In genomic region chr4:155807021-155807420, GRCh38 we compare ENCODE assay signal across 22 cellular contexts. TPM values are rescaled to one million over a fixed set of nuclear protein-coding genes. Genes with fewer than 3 reads are reported as not detected.
DNase-seq lines count a peak whose midpoint lies in the region; ATAC-seq, FAIRE-seq and TF ChIP-seq lines count a peak whose summit lies in the region.
"Had no signal": no experiment of that assay in that cellular context is flagged by ENCODE, and none has a peak within 500 bp of the region (broad histone marks: within the 10 kb centered on the region; RNA-seq: fewer than 3 reads in every experiment).

No MANE protein-coding gene starts in this region.

- H3K27me3 ChIP-seq in adipocyte (replicated peaks; ENCODE audit: control insufficient read depth, insufficient read depth, low read length): no peaks in the 10 kb centered on the region
- no peaks in the 10 kb centered on the region for H3K27me3 ChIP-seq in thoracic aorta (replicated peaks; ENCODE audit: insufficient read depth)
- H3K27me3 ChIP-seq: BLaER1 treated with 17β-estradiol and CSF1 and Interleukin-3, amounts not matched to agents 10 nM and 100 nM had no signal

- H3K4me1 ChIP-seq in adipocyte (ENCODE audit: control insufficient read depth, insufficient read depth, low read length): peaks cover 14% of the 10 kb centered on the region
- H3K4me1 ChIP-seq in thoracic aorta (ENCODE audit: control insufficient read depth in 1 of 2, low read depth in 2 of 2): peaks cover 2 to 30% of the 10 kb centered on the region in 2 donors
- H3K4me1 ChIP-seq: BLaER1 treated with 17β-estradiol and CSF1 and Interleukin-3, amounts not matched to agents 10 nM and 100 nM had no signal

- no peak for ATAC-seq in thoracic aorta (ENCODE audit: insufficient number of reproducible peaks, low FRiP score, low read depth)
- no peak for ATAC-seq in GM21576 (IDR thresholded peaks at IDR 0.05; ENCODE audit: unreplicated experiment)
- ATAC-seq: HepG2, mucosa of descending colon, Right ventricle myocardium inferior had no signal

- FAIRE-seq in GM19239 (lab: Jason Lieb, UNC): no peak
- FAIRE-seq: HepG2 had no signal

- no peak overlapping the region for H3K9ac ChIP-seq in adipocyte (ENCODE audit: low read length)
- H3K9ac ChIP-seq: BLaER1 treated with 17β-estradiol and CSF1 and Interleukin-3, amounts not matched to agents 10 nM and 100 nM had no signal

- no peaks in the 10 kb centered on the region for H3K9me3 ChIP-seq in adipocyte (ENCODE audit: control insufficient read depth, low read length)
- no peaks in the 10 kb centered on the region for H3K9me3 ChIP-seq in thoracic aorta
- H3K9me3 ChIP-seq: BLaER1 treated with 17β-estradiol and CSF1 and Interleukin-3, amounts not matched to agents 10 nM and 100 nM; mucosa of descending colon had no signal

- no peak overlapping the region for H3K4me3 ChIP-seq in adipocyte (ENCODE audit: low read length)
- no peak overlapping the region for H3K4me3 ChIP-seq in thoracic aorta
- H3K4me3 ChIP-seq: BLaER1 treated with 17β-estradiol and CSF1 and Interleukin-3, amounts not matched to agents 10 nM and 100 nM; mucosa of descending colon had no signal

- H3K36me3 ChIP-seq in adipocyte (ENCODE audit: control insufficient read depth, insufficient read depth, low read length, severe bottlenecking) (no peaks in the 10 kb centered on the region), thoracic aorta (peaks cover 3% of the 10 kb centered on the region)
- H3K36me3 ChIP-seq: BLaER1 treated with 17β-estradiol and CSF1 and Interleukin-3, amounts not matched to agents 10 nM and 100 nM; WERI-Rb-1 had no signal

- H3K27ac ChIP-seq in thoracic aorta: peak overlapping the region; percentile 10 to 59
- H3K27ac ChIP-seq: BLaER1 treated with 17β-estradiol and CSF1 and Interleukin-3, amounts not matched to agents 10 nM and 100 nM; WERI-Rb-1 had no signal

- peak; percentile 60 for DNase-seq in GM04504 (ENCODE audit: low read depth)
- DNase-seq in adipocyte (ENCODE audit: low read depth): peak; percentile 66
- DNase-seq in foreskin melanocyte: peak; percentile 74
- no peak for DNase-seq in thoracic aorta (ENCODE audit: low spot score)
- DNase-seq in HT-29 (ENCODE audit: low spot score): no peak
- DNase-seq in GM19239 (ENCODE audit: insufficient read length, low spot score): no peak
- DNase-seq: activated CD4-positive, alpha-beta T cell treated with anti-CD3 and anti-CD28 coated beads, Interleukin-2, amount 50 U/mL, for 48 hours; activated T-cell treated with anti-CD3 and anti-CD28 coated beads for 4 hours; aorta; mucosa of descending colon; NCI-H2029 treated with DMSO at 0.1 percent for 48 hours; stimulated activated CD4-positive, alpha-beta T cell treated with anti-CD3 and anti-CD28 coated beads, Interleukin-4, amount 100 ng/mL, for 4 hours; substantia nigra; WERI-Rb-1 had no signal

- TF ChIP-seq CTCF in thoracic aorta (IDR thresholded peaks at IDR 0.05): no peak

RNA-seq across cellular contexts. Expression of gene GUCY1B1, which starts 48.2 kb away (rescaled TPM):
- total RNA-seq in thoracic aorta: 10 to 100 TPM; 32.7 to 34.1 TPM
- not detected in 2 replicates for total RNA-seq in HT-29 (2014; rRNA removed; shearing (Covaris generic))
- total RNA-seq: HepG2 had no signal

RNA-seq across cellular contexts. Expression of gene ASIC5, which starts 59.1 kb away (rescaled TPM):
- total RNA-seq in thoracic aorta: not detected
- not detected in 2 replicates for total RNA-seq in HT-29 (2014; rRNA removed; shearing (Covaris generic))
- total RNA-seq: aorta, chondrocyte, HepG2, mucosa of descending colon, NCI-H460, omental fat pad, Right ventricle myocardium inferior, skeletal muscle tissue had no signal

Comparison
In these comparisons a context has a peak if more than half of its experiments do, and no peak if none do; other contexts are left out.
1. DNase-seq: peak in GM04504 (single experiment), adipocyte (single experiment) and foreskin melanocyte (single experiment); none in thoracic aorta (single experiment), HT-29 (single experiment) and GM19239 (single experiment).
2. RNA of gene GUCY1B1, which starts 48.2 kb away (total RNA-seq): 32.7 to 34.1 TPM in thoracic aorta; not detected in HT-29; every median in the first group is over 10 times any median in the second.